15 cellular contexts compared by ENCODE assay signal in the genomic region with DNA sequence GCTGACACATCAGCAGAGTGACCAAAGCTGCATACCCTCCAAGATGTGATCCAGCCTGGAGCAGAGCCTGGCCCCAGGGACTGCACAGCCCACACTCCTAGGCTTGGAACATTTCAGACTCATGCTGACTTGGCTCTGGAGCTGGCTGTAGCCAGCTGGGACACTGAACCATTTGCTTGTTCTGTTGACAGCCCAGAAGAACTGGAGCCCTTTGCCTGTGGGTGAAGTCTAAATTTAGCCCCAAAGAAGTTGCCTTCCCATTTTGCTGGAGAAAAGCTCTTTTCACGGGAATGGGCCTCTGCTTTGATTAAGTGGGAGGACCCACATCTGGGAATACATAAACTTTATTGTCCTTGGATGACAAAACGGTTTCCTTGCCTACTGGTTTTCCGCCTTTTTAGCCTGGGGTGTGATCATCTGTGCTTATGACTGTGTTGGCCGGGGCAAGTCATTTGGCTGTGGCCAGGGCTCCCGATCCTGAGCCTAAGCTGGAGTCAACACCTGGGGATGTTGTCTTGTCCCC.
DNase-seq lines count a peak whose midpoint lies in the region; ATAC-seq and TF ChIP-seq lines count a peak whose summit lies in the region.
"Had no signal": no experiment of that assay in that cellular context is flagged by ENCODE, and none has a peak within 500 bp of the region (broad histone marks: within the 10 kb centered on the region; RNA-seq: fewer than 3 reads in every experiment).

No MANE protein-coding gene starts in this region.

- no peak for TF ChIP-seq EP300 in upper lobe of left lung (IDR thresholded peaks at IDR 0.05)

- H3K79me1 ChIP-seq in neuronal stem cell (ENCODE audit: low read depth, low read length): no peaks in the 10 kb centered on the region

- no peak for TF ChIP-seq CTCF in brain (conservative IDR thresholded peaks at IDR 0.05)
- no peak for TF ChIP-seq CTCF in upper lobe of left lung (IDR thresholded peaks at IDR 0.05)

- intact Hi-C loops in left cardiac atrium (cut with DNase I): no loop called here
- intact Hi-C loops in naive thymus-derived CD4-positive, alpha-beta T cell (cut with micrococcal nuclease): no loop called here

- H3K4me3 Mint-ChIP-seq in brain: no peak overlapping the region
- H3K4me3 Mint-ChIP-seq in naive thymus-derived CD4-positive, alpha-beta T cell: no peak overlapping the region
- H3K4me3 Mint-ChIP-seq: activated naive CD4-positive, alpha-beta T cell treated with anti-CD3 and anti-CD28 coated beads for 36 hours; CD4-positive, alpha-beta T cell had no signal

- H3K4me1 ChIP-seq in neuronal stem cell (ENCODE audit: control insufficient read depth in 2 of 2, insufficient read depth in 1 of 2, low read depth in 1 of 2, low read length in 2 of 2) (peaks cover 4 to 10% of the 10 kb centered on the region in 2 donors), upper lobe of left lung (peaks cover 3 to 12% (median 7%) of the 10 kb centered on the region in 4 donors)
- H3K4me1 ChIP-seq in naive thymus-derived CD4-positive, alpha-beta T cell (ENCODE audit: control insufficient read depth in 2 of 2, insufficient read depth in 2 of 2, low read length in 2 of 2): no peaks in the 10 kb centered on the region

- CTCF ChIA-PET in naive thymus-derived CD4-positive, alpha-beta T cell (lab: Charles Lee): no interaction called here

- no peak overlapping the region for H2AK5ac ChIP-seq in neuronal stem cell (ENCODE audit: low read depth, low read length)

- H3K27ac ChIP-seq in neuronal stem cell (replicated peaks; ENCODE audit: low read length) (no peak overlapping the region), upper lobe of left lung (peak overlapping the region in 3 of 4 donors; percentile 19 to 65 (median 21))
- no peak overlapping the region for H3K27ac ChIP-seq in naive thymus-derived CD4-positive, alpha-beta T cell (ENCODE audit: low read depth, low read length)

- ATAC-seq in left cardiac atrium: peak; percentile 91 to 96
- ATAC-seq in upper lobe of left lung (ENCODE audit: low FRiP score in 2 of 2): peak; percentile 65 to 66
- no peak for ATAC-seq in GM21737 (IDR thresholded peaks at IDR 0.05; ENCODE audit: unreplicated experiment)
- no peak for ATAC-seq in naive thymus-derived CD4-positive, alpha-beta T cell
- no peak for ATAC-seq in GM18511 (IDR thresholded peaks at IDR 0.05; ENCODE audit: unreplicated experiment)

- H3K27ac Mint-ChIP-seq in brain: peak overlapping the region in 3 of 5 experiments; percentile 71 to 86 (median 78)
- H3K27ac Mint-ChIP-seq in naive thymus-derived CD4-positive, alpha-beta T cell: no peak overlapping the region
- H3K27ac Mint-ChIP-seq: activated naive CD4-positive, alpha-beta T cell treated with anti-CD3 and anti-CD28 coated beads for 36 hours; CD4-positive, alpha-beta T cell had no signal

- no peaks in the 10 kb centered on the region for H3K36me3 ChIP-seq in neuronal stem cell (replicated peaks in 1 of 2; ENCODE audit: control insufficient read depth in 2 of 2, insufficient read depth in 2 of 2, low read length in 2 of 2)
- H3K36me3 ChIP-seq in upper lobe of left lung: no peaks in the 10 kb centered on the region
- H3K36me3 ChIP-seq in naive thymus-derived CD4-positive, alpha-beta T cell (ENCODE audit: control insufficient read depth in 2 of 3, insufficient read depth in 3 of 3, low read length in 3 of 3): no peaks in the 10 kb centered on the region

- no peak overlapping the region for H2AFZ ChIP-seq in neuronal stem cell (ENCODE audit: low read length)

- peak overlapping the region; percentile 39 for H3K18ac ChIP-seq in neuronal stem cell (ENCODE audit: low read length)

- no peak overlapping the region for H3K4me2 ChIP-seq in neuronal stem cell (ENCODE audit: insufficient read depth, low read length, poor library complexity, severe bottlenecking)
- H3K4me2 ChIP-seq: SK-N-SH had no signal

- no peak overlapping the region for H4K91ac ChIP-seq in neuronal stem cell (ENCODE audit: low read depth, low read length, poor library complexity)

- no peaks in the 10 kb centered on the region for H3K36me3 Mint-ChIP-seq in brain
- H3K36me3 Mint-ChIP-seq in naive thymus-derived CD4-positive, alpha-beta T cell: peaks cover 0 to 26% (median 9%) of the 10 kb centered on the region in 5 donors

- DNase-seq in left cardiac atrium (peak; percentile 65), neuronal stem cell (ENCODE audit: low spot score) (no peak), upper lobe of left lung (no peak), NCI-H2029 treated with DMSO at 0.1 percent for 48 hours (lab: John Stamatoyannopoulos, UW) (no peak)
- no peak for DNase-seq in naive thymus-derived CD4-positive, alpha-beta T cell
- DNase-seq: activated naive CD4-positive, alpha-beta T cell treated with anti-CD3 and anti-CD28 coated beads for 36 hours; CD4-positive, alpha-beta T cell; central memory CD4-positive, alpha-beta T cell; EL; MV-4-11; NCI-H2171 treated with DMSO at 0.1 percent for 48 hours; SK-N-SH had no signal

- no peak overlapping the region for H3K4me3 ChIP-seq in neuronal stem cell (ENCODE audit: low read length in 2 of 2)
- H3K4me3 ChIP-seq in upper lobe of left lung: no peak overlapping the region
- H3K4me3 ChIP-seq in naive thymus-derived CD4-positive, alpha-beta T cell (ENCODE audit: low read length): no peak overlapping the region

- no peak overlapping the region for H3K9ac ChIP-seq in neuronal stem cell (ENCODE audit: low read depth, low read length, poor library complexity)
- H3K9ac ChIP-seq: SK-N-SH had no signal

- peaks cover 0 to 3% (median 3%) of the 10 kb centered on the region in 5 experiments for H3K9me3 Mint-ChIP-seq in brain
- H3K9me3 Mint-ChIP-seq in naive thymus-derived CD4-positive, alpha-beta T cell: peaks cover 0 to 5% (median 3%) of the 10 kb centered on the region in 11 donors
- H3K9me3 Mint-ChIP-seq: activated naive CD4-positive, alpha-beta T cell treated with anti-CD3 and anti-CD28 coated beads for 36 hours had no signal

- no peak overlapping the region for H2BK12ac ChIP-seq in neuronal stem cell (ENCODE audit: low read length)

- H4K8ac ChIP-seq in neuronal stem cell (ENCODE audit: low read depth, low read length): no peak overlapping the region

- WGBS in neuronal stem cell (ENCODE audit: extremely low coverage in 2 of 2, insufficient read length in 2 of 2, insufficient replicate concordance in 1 of 2), 2 donors: no CpG with 5 or more reads among the region's 5 CpGs
- 71 to 80% methylated on average over 3 to 5 of the region's 5 CpGs for WGBS in upper lobe of left lung, 2 donors

- no peak overlapping the region for H3K4ac ChIP-seq in neuronal stem cell (ENCODE audit: low read length)

- H3K14ac ChIP-seq in neuronal stem cell (ENCODE audit: low read length): no peak overlapping the region

- TF ChIP-seq POLR2A in upper lobe of left lung (IDR thresholded peaks at IDR 0.05): no peak

- H2BK15ac ChIP-seq in neuronal stem cell (ENCODE audit: low read length): no peak overlapping the region

- no peak overlapping the region for H2BK5ac ChIP-seq in neuronal stem cell (ENCODE audit: low read length)

- no peak overlapping the region for H2BK120ac ChIP-seq in neuronal stem cell (ENCODE audit: low read depth, low read length)

- H3K27me3 ChIP-seq in neuronal stem cell (ENCODE audit: control insufficient read depth in 3 of 3, insufficient read depth in 3 of 3, low read depth in 1 of 3, low read length in 3 of 3): no peaks in the 10 kb centered on the region
- no peaks in the 10 kb centered on the region for H3K27me3 ChIP-seq in upper lobe of left lung
- no peaks in the 10 kb centered on the region for H3K27me3 ChIP-seq in naive thymus-derived CD4-positive, alpha-beta T cell (ENCODE audit: control insufficient read depth in 2 of 2, insufficient read depth in 2 of 2, low read length in 2 of 2)

- peaks cover 20% of the 10 kb centered on the region for H3K27me3 Mint-ChIP-seq in brain
- peaks cover 0 to 4% (median 0%) of the 10 kb centered on the region in 5 donors for H3K27me3 Mint-ChIP-seq in naive thymus-derived CD4-positive, alpha-beta T cell
- H3K27me3 Mint-ChIP-seq: CD4-positive, alpha-beta T cell had no signal

- POLR2A ChIA-PET in naive thymus-derived CD4-positive, alpha-beta T cell (lab: Charles Lee): no interaction called here

- no peak overlapping the region for H3K23ac ChIP-seq in neuronal stem cell (ENCODE audit: low read depth, low read length, poor library complexity)

- H3K9me3 ChIP-seq in neuronal stem cell (replicated peaks in 1 of 2; ENCODE audit: control insufficient read depth in 2 of 2, insufficient read depth in 1 of 2, low read depth in 1 of 2, low read length in 2 of 2) (no peaks in the 10 kb centered on the region), upper lobe of left lung (no peaks in the 10 kb centered on the region)
- no peaks in the 10 kb centered on the region for H3K9me3 ChIP-seq in naive thymus-derived CD4-positive, alpha-beta T cell (ENCODE audit: control insufficient read depth in 2 of 3, low read length in 3 of 3)
- H3K9me3 ChIP-seq: SK-N-SH had no signal

- H3K4me1 Mint-ChIP-seq in brain: peaks cover 33% of the 10 kb centered on the region
- peaks cover 0 to 5% (median 0%) of the 10 kb centered on the region in 7 donors for H3K4me1 Mint-ChIP-seq in naive thymus-derived CD4-positive, alpha-beta T cell

Comparison
In these comparisons a context has a peak if more than half of its experiments do, and no peak if none do; other contexts are left out.
1. H3K27ac Mint-ChIP-seq: peak in brain (3 of 5); none in naive thymus-derived CD4-positive, alpha-beta T cell (0 of 9).
2. ATAC-seq: peak in left cardiac atrium (2 of 2) and upper lobe of left lung (2 of 2); none in GM21737 (single experiment), naive thymus-derived CD4-positive, alpha-beta T cell (single experiment) and GM18511 (single experiment).
3. H3K27ac ChIP-seq: peak in upper lobe of left lung (3 of 4); none in neuronal stem cell (single experiment) and naive thymus-derived CD4-positive, alpha-beta T cell (single experiment).